1 cellular context compared by ENCODE assay signal in the genomic region with DNA sequence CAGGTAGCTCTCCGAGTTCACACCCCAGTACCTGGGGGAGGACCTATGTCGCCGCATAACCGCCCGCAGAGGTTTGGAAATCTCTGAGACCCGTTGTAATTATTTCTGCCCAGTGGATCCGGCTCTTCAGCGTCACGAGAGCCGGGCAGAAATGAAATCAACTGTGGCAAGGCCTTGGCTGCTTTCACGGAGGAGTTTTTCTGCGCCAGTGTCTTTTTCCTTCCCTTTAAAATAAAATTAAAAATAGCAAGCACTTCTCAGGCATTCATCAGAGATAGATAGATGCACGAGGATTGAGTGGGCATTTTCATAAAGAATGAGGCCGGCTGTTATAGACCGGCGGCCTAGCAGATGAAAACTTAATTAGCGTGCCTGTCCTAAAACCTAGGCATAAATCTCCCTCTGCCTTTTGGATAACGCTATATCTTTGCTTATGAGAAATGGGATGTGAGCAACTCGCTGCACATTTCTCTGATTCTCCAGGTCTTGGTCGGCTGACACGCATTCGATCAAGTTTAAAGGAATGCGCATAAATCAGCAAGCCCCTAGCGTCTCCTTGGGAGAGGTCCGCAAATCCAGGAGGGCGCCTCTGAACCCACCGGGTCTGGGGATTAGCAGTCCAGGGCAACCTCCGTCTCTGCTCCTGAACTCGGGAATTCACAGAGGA.
A peak's percentile ranks its signal among the peaks of the same experiment; 100 is the strongest.
TF ChIP-seq lines count a peak whose summit lies in the region.

No MANE protein-coding gene starts in this region.

TF ChIP-seq in H1, 55 proteins besides CTCF, POLR2A, EP300 and RAD21:
- TF ChIP-seq RNF2 (IDR thresholded peaks at IDR 0.05; ENCODE audit: borderline replicate concordance, low read depth, low read length, missing control alignments, poor library complexity, severe bottlenecking), result peak; percentile 97
- peak; percentile 88 for TF ChIP-seq EZH2 (IDR thresholded peaks at IDR 0.05; ENCODE audit: low read depth, low read length, severe bottlenecking)
- peak; percentile 90 for TF ChIP-seq SUZ12 (IDR thresholded peaks at IDR 0.05; ENCODE audit: low read length)
- TF ChIP-seq TBP (IDR thresholded peaks at IDR 0.05; ENCODE audit: low read depth, low read length), result no peak
- TF ChIP-seq RFX5 (IDR thresholded peaks at IDR 0.05; ENCODE audit: borderline replicate concordance, low read depth, low read length), result no peak
- 0 out of 2 replicates have a peak, but pooled peaks have one; percentile 30 for TF ChIP-seq CBX8 (IDR thresholded peaks at IDR 0.05; ENCODE audit: borderline replicate concordance, low read depth, low read length)
- TF ChIP-seq, protein P1, sequence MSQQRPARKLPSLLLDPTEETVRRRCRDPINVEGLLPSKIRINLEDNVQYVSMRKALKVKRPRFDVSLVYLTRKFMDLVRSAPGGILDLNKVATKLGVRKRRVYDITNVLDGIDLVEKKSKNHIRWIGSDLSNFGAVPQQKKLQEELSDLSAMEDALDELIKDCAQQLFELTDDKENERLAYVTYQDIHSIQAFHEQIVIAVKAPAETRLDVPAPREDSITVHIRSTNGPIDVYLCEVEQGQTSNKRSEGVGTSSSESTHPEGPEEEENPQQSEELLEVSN (IDR thresholded peaks at IDR 0.05), result 0 out of 2 replicates have a peak, but pooled peaks have one; percentile 1
- 0 out of 2 replicates have a peak, but pooled peaks have one; percentile 3 for TF ChIP-seq SP1 (IDR thresholded peaks at IDR 0.05; ENCODE audit: low read depth, low read length)
- no peak for TF ChIP-seq BCL11A (IDR thresholded peaks at IDR 0.05; ENCODE audit: low read depth in 2 of 2, low read length in 2 of 2)
- TF ChIP-seq NRF1 (IDR thresholded peaks at IDR 0.05; ENCODE audit: low read depth, low read length), result no peak
